18 cellular contexts compared by ENCODE assay signal in genomic region chr3:104606812-104607211, GRCh38.
A peak's percentile ranks its signal among the peaks of the same experiment; 100 is the strongest.
DNase-seq lines count a peak whose midpoint lies in the region; ATAC-seq and TF ChIP-seq lines count a peak whose summit lies in the region.
"Had no signal": no experiment of that assay in that cellular context is flagged by ENCODE, and none has a peak within 500 bp of the region (broad histone marks: within the 10 kb centered on the region; RNA-seq: fewer than 3 reads in every experiment).

No MANE protein-coding gene starts in this region.

- H3K9me2 ChIP-seq in MM.1S (replicated peaks; ENCODE audit: insufficient read depth, low read length) = no peaks in the 10 kb centered on the region

- DNase-seq in astrocyte of the hippocampus (ENCODE audit: low read depth, low spot score) = peak; percentile 20
- DNase-seq in neural progenitor cell (ENCODE audit: low spot score) = no peak
- no peak for DNase-seq in MM.1S
- no peak for DNase-seq in NCI-H1436 treated with DMSO at 0.1 percent for 48 hours (lab: John Stamatoyannopoulos, UW)
- DNase-seq in NCI-H446 treated with DMSO at 0.1 percent for 48 hours (lab: John Stamatoyannopoulos, UW) = no peak
- DNase-seq: C1 segment of cervical spinal cord; CD8-positive, alpha-beta memory T cell; IMR-90; NCI-H1105; NCI-H187 treated with DMSO at 0.1 percent for 48 hours; NCI-H226; NCI-H526; SJCRH30; T-helper 17 cell had no signal

- H3K9me3 ChIP-seq in BLaER1 = no peaks in the 10 kb centered on the region
- no peaks in the 10 kb centered on the region for H3K9me3 ChIP-seq in neural progenitor cell (ENCODE audit: low read depth)
- H3K9me3 ChIP-seq in MM.1S (replicated peaks; ENCODE audit: insufficient read depth, low read length) = no peaks in the 10 kb centered on the region
- H3K9me3 ChIP-seq: A549, SJCRH30 had no signal

- H3K9me3 Mint-ChIP-seq in neural progenitor cell = peaks cover 4% of the 10 kb centered on the region
- H3K9me3 Mint-ChIP-seq: CD8-positive, alpha-beta memory T cell had no signal

- no peak for TF ChIP-seq CTCF in neural progenitor cell (IDR thresholded peaks at IDR 0.05)
- no peak for TF ChIP-seq CTCF in MM.1S (IDR thresholded peaks at IDR 0.05; ENCODE audit: low read length)

- H2AFZ ChIP-seq in neural progenitor cell (replicated peaks) (peak overlapping the region; percentile 48), MM.1S (ENCODE audit: low read length) (no peak overlapping the region)

- H3K27me3 ChIP-seq in BLaER1 (no peaks in the 10 kb centered on the region), neural progenitor cell (no peaks in the 10 kb centered on the region), MM.1S (replicated peaks; ENCODE audit: insufficient read depth, low read length) (no peaks in the 10 kb centered on the region)
- H3K27me3 ChIP-seq: SJCRH30 had no signal

- H4K20me1 ChIP-seq in BLaER1 (no peaks in the 10 kb centered on the region), neural progenitor cell (ENCODE audit: low read depth) (no peaks in the 10 kb centered on the region), MM.1S (ENCODE audit: insufficient read depth, low read length) (no peaks in the 10 kb centered on the region)

- H3K36me3 ChIP-seq in BLaER1 (no peaks in the 10 kb centered on the region), neural progenitor cell (no peaks in the 10 kb centered on the region), MM.1S (replicated peaks; ENCODE audit: insufficient read depth, low read length) (no peaks in the 10 kb centered on the region)
- H3K36me3 ChIP-seq: SJCRH30 had no signal

- H3K4me1 Mint-ChIP-seq in neural progenitor cell = peaks cover 9% of the 10 kb centered on the region
- H3K4me1 Mint-ChIP-seq: CD8-positive, alpha-beta memory T cell had no signal

- H3K79me2 ChIP-seq in neural progenitor cell (ENCODE audit: low read depth) = no peaks in the 10 kb centered on the region
- H3K79me2 ChIP-seq in MM.1S (ENCODE audit: low read length) = no peaks in the 10 kb centered on the region

- H3K27ac Mint-ChIP-seq in neural progenitor cell = peak overlapping the region; percentile 1
- H3K27ac Mint-ChIP-seq: CD8-positive, alpha-beta memory T cell; T-helper 17 cell had no signal

- H3K27me3 Mint-ChIP-seq in neural progenitor cell (ENCODE audit: insufficient read depth, low read depth) = peaks cover 3% of the 10 kb centered on the region

- no peak overlapping the region for H3K4me3 Mint-ChIP-seq in neural progenitor cell
- H3K4me3 Mint-ChIP-seq: CD8-positive, alpha-beta memory T cell; T-helper 17 cell had no signal

- no peaks in the 10 kb centered on the region for H3K36me3 Mint-ChIP-seq in neural progenitor cell
- H3K36me3 Mint-ChIP-seq: CD8-positive, alpha-beta memory T cell had no signal

- H3K4me1 ChIP-seq in BLaER1 (peaks cover 6% of the 10 kb centered on the region), neural progenitor cell (peaks cover 10% of the 10 kb centered on the region), MM.1S (ENCODE audit: low read length) (no peaks in the 10 kb centered on the region)
- H3K4me1 ChIP-seq: A549, SJCRH30 had no signal

- H3F3A ChIP-seq in neural progenitor cell (ENCODE audit: low read depth) (no peaks in the 10 kb centered on the region), MM.1S (ENCODE audit: insufficient read depth, low read length) (no peaks in the 10 kb centered on the region)

- no peak overlapping the region for H3K9ac ChIP-seq in BLaER1
- no peak overlapping the region for H3K9ac ChIP-seq in neural progenitor cell
- no peak overlapping the region for H3K9ac ChIP-seq in MM.1S (ENCODE audit: low read length)

- peak; percentile 47 for ATAC-seq in GM18868 (IDR thresholded peaks at IDR 0.05; ENCODE audit: unreplicated experiment)
- no peak for ATAC-seq in HG03520 (IDR thresholded peaks at IDR 0.05; ENCODE audit: unreplicated experiment)
- ATAC-seq: A549, T-helper 17 cell had no signal

- H3K4me3 ChIP-seq in BLaER1 = no peak overlapping the region
- H3K4me3 ChIP-seq in neural progenitor cell = no peak overlapping the region
- no peak overlapping the region for H3K4me3 ChIP-seq in MM.1S (ENCODE audit: low read length)
- H3K4me3 ChIP-seq: A549, SJCRH30 had no signal

- H3K4me2 ChIP-seq in BLaER1 = 0 out of 2 replicates have a peak overlapping the region, but pooled peaks have one; percentile 10
- peak overlapping the region; percentile 34 for H3K4me2 ChIP-seq in neural progenitor cell
- H3K4me2 ChIP-seq in MM.1S (ENCODE audit: low read depth, low read length) = no peak overlapping the region
- H3K4me2 ChIP-seq: A549 had no signal

- no peak overlapping the region for H3K27ac ChIP-seq in BLaER1
- no peak overlapping the region for H3K27ac ChIP-seq in neural progenitor cell
- H3K27ac ChIP-seq in MM.1S (ENCODE audit: low read length) = no peak overlapping the region
- H3K27ac ChIP-seq: A549, SJCRH30 had no signal
